5 cellular contexts compared by ENCODE assay signal in genomic region chr7:33823913-33824312, GRCh38.
"Had no signal": no experiment of that assay in that cellular context is flagged by ENCODE, and none has a peak within 500 bp of the region (broad histone marks: within the 10 kb centered on the region; RNA-seq: fewer than 3 reads in every experiment).

No MANE protein-coding gene starts in this region.

- H3K4me1 Mint-ChIP-seq: GM23338 had no signal

- ATAC-seq: GM23338, K562 had no signal

- H3K27ac Mint-ChIP-seq: GM23338, H9 had no signal

- H3K4me3 Mint-ChIP-seq: GM23338, H9 had no signal

- H3K4me3 ChIP-seq: GM23338, K562 had no signal

- DNase-seq: H9, HCEC 1CT, IMR-90 had no signal
